Comparison of ENCODE assay signal across 12 cellular contexts in the genomic region with DNA sequence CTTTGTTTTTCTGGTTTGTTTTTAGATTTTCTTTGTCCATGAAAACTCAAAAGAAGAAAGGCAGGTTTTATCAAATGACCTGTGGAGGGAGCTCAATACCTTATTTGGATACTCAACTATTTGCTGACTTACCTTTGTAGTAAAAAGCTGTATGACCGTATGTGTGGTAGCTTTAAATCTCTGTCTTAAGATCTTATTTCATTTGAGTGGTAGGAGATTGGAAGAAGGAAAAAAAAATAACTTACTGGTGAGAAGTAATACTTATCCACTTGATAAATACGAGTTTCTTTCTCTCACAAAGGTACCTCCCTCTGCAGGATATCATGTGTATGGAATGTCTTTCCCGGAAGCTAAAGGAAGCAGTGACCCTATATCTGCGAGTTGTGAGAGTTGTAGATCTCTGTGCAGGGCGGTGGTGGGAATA. TPM values are rescaled to one million over a fixed set of nuclear protein-coding genes. Genes with fewer than 3 reads are reported as not detected.
DNase-seq lines count a peak whose midpoint lies in the region; ATAC-seq and TF ChIP-seq lines count a peak whose summit lies in the region.
"Had no signal": no experiment of that assay in that cellular context is flagged by ENCODE, and none has a peak within 500 bp of the region (broad histone marks: within the 10 kb centered on the region; RNA-seq: fewer than 3 reads in every experiment).

No MANE protein-coding gene starts in this region.

- H3K36me3 Mint-ChIP-seq in activated CD4-positive, alpha-beta memory T cell treated with anti-CD3 and anti-CD28 coated beads for 36 hours = peaks cover 41% of the 10 kb centered on the region
- peaks cover 68% of the 10 kb centered on the region for H3K36me3 Mint-ChIP-seq in activated CD4-positive, alpha-beta memory T cell treated with anti-CD3 and anti-CD28 coated beads, Interleukin-2, amount 10 ng/mL, durations not matched to agents 7 days and 5 days (ENCODE audit: low read depth)

- peak overlapping the region; percentile 31 for H3K27ac Mint-ChIP-seq in activated CD4-positive, alpha-beta memory T cell treated with anti-CD3 and anti-CD28 coated beads for 36 hours
- H3K27ac Mint-ChIP-seq in activated CD4-positive, alpha-beta memory T cell treated with anti-CD3 and anti-CD28 coated beads, Interleukin-2, amount 10 ng/mL, durations not matched to agents 7 days and 5 days = no peak overlapping the region
- H3K27ac Mint-ChIP-seq: T-helper 1 cell treated with Interleukin-12 subunit alpha and Interleukin-12 subunit beta and Interleukin-4 antibody, amounts not matched to agents 30 μg/mL and 1 μg/mL, for 36 hours had no signal

- WGBS in sigmoid colon, 2 donors = 55 to 69% methylated on average over 5 of the region's 5 CpGs

- no peak overlapping the region for H3K4me3 Mint-ChIP-seq in activated CD4-positive, alpha-beta memory T cell treated with anti-CD3 and anti-CD28 coated beads for 36 hours
- H3K4me3 Mint-ChIP-seq in activated CD4-positive, alpha-beta memory T cell treated with anti-CD3 and anti-CD28 coated beads, Interleukin-2, amount 10 ng/mL, durations not matched to agents 7 days and 5 days = no peak overlapping the region
- H3K4me3 Mint-ChIP-seq: T-helper 1 cell treated with Interleukin-12 subunit alpha and Interleukin-12 subunit beta and Interleukin-4 antibody, amounts not matched to agents 30 μg/mL and 1 μg/mL, for 36 hours had no signal

- no peak for DNase-seq in activated CD4-positive, alpha-beta memory T cell treated with anti-CD3 and anti-CD28 coated beads for 36 hours
- DNase-seq in activated CD4-positive, alpha-beta memory T cell treated with anti-CD3 and anti-CD28 coated beads, Interleukin-2, amount 10 ng/mL, durations not matched to agents 7 days and 5 days = no peak
- DNase-seq in colonic mucosa (no peak), medulla oblongata (ENCODE audit: extremely low spot score) (no peak), sigmoid colon (no peak)
- DNase-seq: ACHN, DMS79, uterus had no signal

- no peak overlapping the region for H3K9ac ChIP-seq in colonic mucosa (ENCODE audit: low read depth in 2 of 2, low read length in 2 of 2)

- H3K9me3 Mint-ChIP-seq in activated CD4-positive, alpha-beta memory T cell treated with anti-CD3 and anti-CD28 coated beads for 36 hours = no peaks in the 10 kb centered on the region
- no peaks in the 10 kb centered on the region for H3K9me3 Mint-ChIP-seq in activated CD4-positive, alpha-beta memory T cell treated with anti-CD3 and anti-CD28 coated beads, Interleukin-2, amount 10 ng/mL, durations not matched to agents 7 days and 5 days
- H3K9me3 Mint-ChIP-seq: T-helper 1 cell treated with Interleukin-12 subunit alpha and Interleukin-12 subunit beta and Interleukin-4 antibody, amounts not matched to agents 30 μg/mL and 1 μg/mL, for 36 hours had no signal

- no peaks in the 10 kb centered on the region for H3K27me3 Mint-ChIP-seq in activated CD4-positive, alpha-beta memory T cell treated with anti-CD3 and anti-CD28 coated beads for 36 hours
- no peaks in the 10 kb centered on the region for H3K27me3 Mint-ChIP-seq in activated CD4-positive, alpha-beta memory T cell treated with anti-CD3 and anti-CD28 coated beads, Interleukin-2, amount 10 ng/mL, durations not matched to agents 7 days and 5 days

- no peak for TF ChIP-seq EP300 in sigmoid colon (IDR thresholded peaks at IDR 0.05)

- H3K27me3 ChIP-seq in colonic mucosa (no peaks in the 10 kb centered on the region), neutrophil (no peaks in the 10 kb centered on the region), sigmoid colon (no peaks in the 10 kb centered on the region)
- H3K27me3 ChIP-seq: uterus had no signal

- no peaks in the 10 kb centered on the region for H3K4me1 ChIP-seq in colonic mucosa
- H3K4me1 ChIP-seq in neutrophil (ENCODE audit: control insufficient read depth in 1 of 2, insufficient read depth in 1 of 2, low read depth in 1 of 2, low read length in 1 of 2) = peaks cover 45 to 56% of the 10 kb centered on the region in 2 experiments
- H3K4me1 ChIP-seq in sigmoid colon = peaks cover 0 to 26% (median 12%) of the 10 kb centered on the region in 4 donors
- H3K4me1 ChIP-seq: uterus had no signal

- POLR2A ChIA-PET in activated CD4-positive, alpha-beta memory T cell treated with anti-CD3 and anti-CD28 coated beads for 36 hours (lab: Charles Lee) = no interaction called here
- POLR2A ChIA-PET in activated CD4-positive, alpha-beta memory T cell treated with anti-CD3 and anti-CD28 coated beads, Interleukin-2, amount 10 ng/mL, durations not matched to agents 7 days and 5 days (lab: Charles Lee) = interaction anchor here (1.0 kb wide), 1 partner anchor 14 kb away, joined by 3 read pairs; no protein-coding TSS in a partner anchor

- H3K27ac ChIP-seq in colonic mucosa = peak overlapping the region; percentile 1
- peak overlapping the region; percentile 85 for H3K27ac ChIP-seq in neutrophil
- H3K27ac ChIP-seq in sigmoid colon = no peak overlapping the region
- H3K27ac ChIP-seq: uterus had no signal

- H3K4me1 Mint-ChIP-seq in activated CD4-positive, alpha-beta memory T cell treated with anti-CD3 and anti-CD28 coated beads for 36 hours (ENCODE audit: low read depth) = peaks cover 57% of the 10 kb centered on the region
- H3K4me1 Mint-ChIP-seq in activated CD4-positive, alpha-beta memory T cell treated with anti-CD3 and anti-CD28 coated beads, Interleukin-2, amount 10 ng/mL, durations not matched to agents 7 days and 5 days = peaks cover 27% of the 10 kb centered on the region

- H3K36me3 ChIP-seq in colonic mucosa (peaks cover 12% of the 10 kb centered on the region), neutrophil (peaks cover 44% of the 10 kb centered on the region), sigmoid colon (peaks cover 0 to 71% (median 18%) of the 10 kb centered on the region in 4 donors)
- H3K36me3 ChIP-seq: uterus had no signal

- CTCF ChIA-PET in activated CD4-positive, alpha-beta memory T cell treated with anti-CD3 and anti-CD28 coated beads for 36 hours (lab: Charles Lee) = interaction anchor here (0.6 to 0.8 kb wide), 3 partner anchors 23 to 332 kb away, joined by 3 to 5 read pairs (median 4); no protein-coding TSS in a partner anchor
- CTCF ChIA-PET in activated CD4-positive, alpha-beta memory T cell treated with anti-CD3 and anti-CD28 coated beads, Interleukin-2, amount 10 ng/mL, durations not matched to agents 7 days and 5 days (lab: Charles Lee) = interaction anchor here (0.7 kb wide), 3 partner anchors 15 to 630 kb away, joined by 3 to 4 read pairs (median 3); a partner anchor contains a TSS

- H3K9me3 ChIP-seq in colonic mucosa = no peaks in the 10 kb centered on the region
- H3K9me3 ChIP-seq in neutrophil = no peaks in the 10 kb centered on the region
- H3K9me3 ChIP-seq in sigmoid colon = no peaks in the 10 kb centered on the region
- H3K9me3 ChIP-seq: uterus had no signal

- ATAC-seq in GM18502 (IDR thresholded peaks at IDR 0.05; ENCODE audit: poor library complexity, unreplicated experiment) = no peak

- H3K4me3 ChIP-seq in colonic mucosa (no peak overlapping the region), neutrophil (ENCODE audit: low read depth in 1 of 2, low read length in 1 of 2) (peak overlapping the region in 1 of 2 experiments; percentile 42), sigmoid colon (no peak overlapping the region)
- H3K4me3 ChIP-seq: uterus had no signal

- TF ChIP-seq CTCF in LNCAP (IDR thresholded peaks at IDR 0.05) (peak; percentile 59), colonic mucosa (IDR thresholded peaks at IDR 0.05) (no peak), neutrophil (IDR thresholded peaks at IDR 0.05) (no peak), sigmoid colon (IDR thresholded peaks at IDR 0.05) (no peak)

- no peak for TF ChIP-seq POLR2A in sigmoid colon (IDR thresholded peaks at IDR 0.05)

- intact Hi-C loops in activated CD4-positive, alpha-beta memory T cell treated with anti-CD3 and anti-CD28 coated beads for 36 hours (cut with micrococcal nuclease) = loop anchor here (1.0 kb wide), 1 partner anchor 10 kb away; no protein-coding TSS in a partner anchor
- intact Hi-C loops in colonic mucosa (cut with DNase I) (no loop called here), sigmoid colon (cut with DNase I) (no loop called here)

RNA-seq across cellular contexts. Expression of a gene that starts 15.0 kb away (rescaled TPM):
- total RNA-seq in activated CD4-positive, alpha-beta memory T cell treated with anti-CD3 and anti-CD28 coated beads for 36 hours = 10 to 100 TPM; 43.1 to 45.0 TPM
- total RNA-seq in activated CD4-positive, alpha-beta memory T cell treated with anti-CD3 and anti-CD28 coated beads, Interleukin-2, amount 10 ng/mL, durations not matched to agents 7 days and 5 days = 10 to 100 TPM; 45.4 to 47.9 TPM
- total RNA-seq in colonic mucosa (10 to 100 TPM; 38.2 to 45.1 TPM), sigmoid colon (10 to 100 TPM; 46.0 to 59.6 (median 53.5) TPM)
- 10 to 100 TPM; 11.4 to 17.4 (median 12.7) TPM for polyA plus RNA-seq in sigmoid colon

Comparison
In these comparisons a context has a peak if more than half of its experiments do, and no peak if none do; other contexts are left out.
1. H3K27ac ChIP-seq: peak in colonic mucosa (single experiment) and neutrophil (single experiment); none in sigmoid colon (0 of 4).